ENCODE assay signal across 11 cellular contexts in genomic region chr3:178352300-178353021, GRCh38.
DNase-seq lines count a peak whose midpoint lies in the region; ATAC-seq and TF ChIP-seq lines count a peak whose summit lies in the region.
"Had no signal": no experiment of that assay in that cellular context is flagged by ENCODE, and none has a peak within 500 bp of the region (broad histone marks: within the 10 kb centered on the region; RNA-seq: fewer than 3 reads in every experiment).

No MANE protein-coding gene starts in this region.

- H3K4me3 ChIP-seq in AG04450 (ENCODE audit: low read depth, low read length) (no peak overlapping the region), kidney epithelial cell (ENCODE audit: low read depth, low read length) (no peak overlapping the region)

- no peak for TF ChIP-seq CTCF in AG04450 (IDR thresholded peaks at IDR 0.05; ENCODE audit: low read depth, low read length)
- TF ChIP-seq CTCF in kidney epithelial cell (IDR thresholded peaks at IDR 0.05; ENCODE audit: insufficient read depth, low read length, poor library complexity, severe bottlenecking) = no peak

- no peak overlapping the region for H3K27ac ChIP-seq in AG04450 (ENCODE audit: low read depth, low read length)

- intact Hi-C loops in sciatic nerve (cut with DNase I) = no loop called here

- ATAC-seq in HG02885 (IDR thresholded peaks at IDR 0.05; ENCODE audit: poor library complexity, unreplicated experiment) = no peak
- no peak for ATAC-seq in sciatic nerve

- DNase-seq in AG04450 (ENCODE audit: low read depth, low spot score) (peak; percentile 66), HT-29 (ENCODE audit: low spot score) (peak; percentile 71), amniotic epithelial cell (ENCODE audit: low read depth) (peak; percentile 86), kidney epithelial cell (ENCODE audit: low read depth) (peak; percentile 60), hypothalamus (lab: John Stamatoyannopoulos, UW) (no peak), sciatic nerve (ENCODE audit: low spot score) (no peak)
- DNase-seq in activated CD4-positive, alpha-beta T cell treated with anti-CD3 and anti-CD28 coated beads, Interleukin-2, amount 50 U/mL, for 1 hour = no peak
- DNase-seq: activated CD4-positive, alpha-beta T cell treated with anti-CD3 and anti-CD28 coated beads for 4 hours; effector CD8-positive, alpha-beta T cell; MM.1S had no signal

- H3K27me3 ChIP-seq in AG04450 (ENCODE audit: control insufficient read depth, insufficient read depth, low read length) (no peaks in the 10 kb centered on the region), kidney epithelial cell (ENCODE audit: control insufficient read depth, insufficient read depth, low read length) (no peaks in the 10 kb centered on the region)

- CTCF ChIA-PET in AG04450 (lab: Charles Lee) = interaction anchor here (0.9 kb wide), 1 partner anchor 293 kb away, joined by 3 read pairs; no protein-coding TSS in a partner anchor

- POLR2A ChIA-PET in AG04450 (lab: Yijun Ruan, JAX) = interaction anchor here (1.5 kb wide), 1 partner anchor 30 kb away, joined by 5 read pairs; no protein-coding TSS in a partner anchor

- H3K9me3 ChIP-seq in AG04450 (ENCODE audit: control insufficient read depth, insufficient read depth, low read length) = peaks cover 3% of the 10 kb centered on the region; the same call in 1 of the 2 replicates

- H3K36me3 ChIP-seq in kidney epithelial cell (ENCODE audit: control insufficient read depth, insufficient read depth, low read length) = no peaks in the 10 kb centered on the region

Comparison
In these comparisons a context has a peak if more than half of its experiments do, and no peak if none do; other contexts are left out.
1. DNase-seq: peak in AG04450 (single experiment), HT-29 (single experiment), amniotic epithelial cell (single experiment) and kidney epithelial cell (single experiment); none in hypothalamus (0 of 51), activated CD4-positive, alpha-beta T cell treated with anti-CD3 and anti-CD28 coated beads, Interleukin-2, amount 50 U/mL, for 1 hour (single experiment) and sciatic nerve (single experiment).